ENCODE assay signal across 1 cellular context in the genomic region with DNA sequence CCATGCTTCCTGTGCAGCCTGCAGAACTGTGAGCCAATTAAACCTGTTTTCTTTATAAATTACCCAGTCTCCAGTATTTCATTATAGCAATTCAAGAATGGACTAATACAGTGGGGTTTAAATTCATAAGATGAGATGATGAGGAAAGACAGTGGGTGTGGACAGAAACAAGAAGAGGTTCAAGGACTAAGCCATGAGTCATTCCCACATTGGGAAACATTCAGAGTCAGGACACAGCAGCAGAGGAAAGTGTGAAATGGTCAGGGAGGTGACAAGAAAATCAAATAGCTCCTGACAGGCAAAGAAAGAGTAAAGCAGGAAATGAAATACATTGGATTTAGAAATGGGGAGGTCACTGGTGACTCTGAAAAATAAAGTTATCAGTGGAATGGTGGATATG.
A peak's percentile ranks its signal among the peaks of the same experiment; 100 is the strongest.
TF ChIP-seq lines count a peak whose summit lies in the region.

No MANE protein-coding gene starts in this region.

TF ChIP-seq in IMR-90, 13 proteins besides CTCF, POLR2A, EP300 and RAD21:
- TF ChIP-seq SMC3 (IDR thresholded peaks at IDR 0.05; ENCODE audit: low read depth, low read length): no peak
- TF ChIP-seq CEBPB (IDR thresholded peaks at IDR 0.05; ENCODE audit: low read depth, low read length): peak; percentile 8; the same call in 1 of the 2 replicates
